Comparison of ENCODE assay signal across 8 cellular contexts in the genomic region with DNA sequence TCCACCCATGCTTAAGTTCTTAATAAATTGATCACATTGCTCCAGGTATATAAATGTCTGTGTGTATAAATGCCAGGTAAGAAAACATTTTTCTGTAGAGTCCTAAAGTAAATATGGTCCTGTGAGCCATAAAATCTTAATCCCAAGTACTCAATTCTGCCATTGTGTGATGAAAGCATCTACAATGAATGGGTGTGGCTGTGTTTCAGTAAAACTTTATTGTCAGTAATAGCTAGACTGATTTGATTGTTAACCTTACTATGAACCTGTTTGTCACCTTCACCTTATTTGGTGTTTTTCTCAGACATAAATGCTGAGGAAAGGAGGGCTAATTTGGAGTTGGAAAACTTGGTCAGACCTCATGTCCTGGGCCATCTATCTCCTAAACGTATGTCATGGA.
"Had no signal": no experiment of that assay in that cellular context is flagged by ENCODE, and none has a peak within 500 bp of the region (broad histone marks: within the 10 kb centered on the region; RNA-seq: fewer than 3 reads in every experiment).

No MANE protein-coding gene starts in this region.

- H3K4me3 Mint-ChIP-seq: IgD-negative memory B cell had no signal

- H3K9ac ChIP-seq: KMS-11 had no signal

- DNase-seq: IMR-90, KBM-7, KG1 had no signal

- ATAC-seq: HepG2 had no signal

- H3K4me2 ChIP-seq: KMS-11 had no signal

- H3K27ac Mint-ChIP-seq: IgD-negative memory B cell had no signal

- FAIRE-seq: HepG2, HTR-8/SVneo had no signal

- H3K27ac ChIP-seq: HL-60, KMS-11 had no signal

- H3K4me1 Mint-ChIP-seq: IgD-negative memory B cell had no signal

- H3K36me3 Mint-ChIP-seq: IgD-negative memory B cell had no signal
